In the genomic region with DNA sequence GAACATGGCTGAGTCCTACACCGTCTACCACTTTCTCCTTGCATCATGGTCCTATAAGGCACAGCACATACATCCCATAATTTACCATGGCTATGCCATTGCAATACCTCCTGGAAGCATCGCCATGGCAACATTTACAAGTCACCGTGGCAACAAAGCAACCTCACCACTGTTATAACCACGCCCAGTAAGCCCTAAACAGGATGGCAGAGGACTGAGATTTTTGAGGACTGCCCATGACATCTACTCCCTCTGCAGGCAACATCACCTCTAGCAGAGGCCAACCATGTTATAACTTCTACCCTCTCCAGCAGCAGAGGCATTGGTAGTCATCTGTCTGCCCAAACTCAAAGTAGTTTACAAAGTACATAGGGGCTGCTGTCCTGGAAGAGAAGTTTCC, we compare ENCODE assay signal across 13 cellular contexts. TPM values are rescaled to one million over a fixed set of nuclear protein-coding genes. Genes with fewer than 3 reads are reported as not detected.
DNase-seq lines count a peak whose midpoint lies in the region; ATAC-seq and TF ChIP-seq lines count a peak whose summit lies in the region.
"Had no signal": no experiment of that assay in that cellular context is flagged by ENCODE, and none has a peak within 500 bp of the region (broad histone marks: within the 10 kb centered on the region; RNA-seq: fewer than 3 reads in every experiment).

No MANE protein-coding gene starts in this region.

- H3K23ac ChIP-seq in mesendoderm (ENCODE audit: low read length), result no peak overlapping the region

- H3K4me2 ChIP-seq in SK-N-SH (no peak overlapping the region), mesendoderm (ENCODE audit: low read length) (no peak overlapping the region), GM23338 (no peak overlapping the region)

- WGBS in SK-N-SH (ENCODE audit: low lambda C conversion rate), result 42% methylated on average over 4 of the region's 4 CpGs
- WGBS in mesendoderm (ENCODE audit: extremely low coverage, insufficient coverage, low lambda C conversion rate), result no CpG with 5 or more reads among the region's 4 CpGs

- H4K5ac ChIP-seq in mesendoderm (ENCODE audit: low read length), result no peak overlapping the region

- POLR2A ChIA-PET in SK-N-SH (lab: Yijun Ruan, JAX) (no interaction called here), WTC11 (lab: Charles Lee) (no interaction called here)

- peaks cover 0 to 40% of the 10 kb centered on the region in 2 experiments; a peak in 1 of 4 replicates for H3K4me1 ChIP-seq in SK-N-SH (ENCODE audit: control insufficient read depth in 1 of 2, insufficient read depth in 2 of 2, low read depth in 1 of 2, low read length in 1 of 2)
- H3K4me1 ChIP-seq in mesendoderm (ENCODE audit: control insufficient read depth, low read depth, low read length), result no peaks in the 10 kb centered on the region
- H3K4me1 ChIP-seq in GM23338 (ENCODE audit: insufficient read depth), result peaks cover 12% of the 10 kb centered on the region; the same call in 1 of the 2 replicates

- H3K27me3 ChIP-seq in SK-N-SH (ENCODE audit: insufficient read depth) (peaks cover 7% of the 10 kb centered on the region; the same call in 1 of the 2 replicates), mesendoderm (ENCODE audit: insufficient read depth, low read length, poor library complexity) (no peaks in the 10 kb centered on the region), GM23338 (ENCODE audit: insufficient read depth) (no peaks in the 10 kb centered on the region)

- no peak overlapping the region for H2BK120ac ChIP-seq in mesendoderm (ENCODE audit: low read depth, low read length)

- H3F3A ChIP-seq in SK-N-SH (replicated peaks; ENCODE audit: insufficient read depth) (no peaks in the 10 kb centered on the region), GM23338 (replicated peaks; ENCODE audit: low read depth) (no peaks in the 10 kb centered on the region)

- TF ChIP-seq EP300 in SK-N-SH (IDR thresholded peaks at IDR 0.05; ENCODE audit: borderline replicate concordance in 1 of 2, low read depth in 1 of 2, low read length in 1 of 2), result no peak

- H3K4me3 ChIP-seq in SK-N-SH (ENCODE audit: low read depth in 2 of 2, low read length in 1 of 2) (no peak overlapping the region), mesendoderm (ENCODE audit: low read length) (no peak overlapping the region), GM23338 (no peak overlapping the region)
- H3K4me3 ChIP-seq in Jurkat, Clone E6-1 (ENCODE audit: low read length), result no peak overlapping the region

- no peak overlapping the region for H3K27ac ChIP-seq in SK-N-SH (ENCODE audit: low read depth in 2 of 2, low read length in 1 of 2)
- H3K27ac ChIP-seq in mesendoderm (ENCODE audit: low read depth, low read length), result no peak overlapping the region
- H3K27ac ChIP-seq in GM23338 (ENCODE audit: low read depth), result no peak overlapping the region

- H2AFZ ChIP-seq in SK-N-SH (ENCODE audit: low read depth) (no peak overlapping the region), GM23338 (no peak overlapping the region)

- peaks cover 15 to 55% of the 10 kb centered on the region in 2 experiments for H3K36me3 ChIP-seq in SK-N-SH (replicated peaks in 1 of 2; ENCODE audit: control insufficient read depth in 1 of 2, insufficient read depth in 2 of 2, low read length in 1 of 2)
- H3K36me3 ChIP-seq in mesendoderm (ENCODE audit: control insufficient read depth, insufficient read depth, low read length), result peaks cover 4% of the 10 kb centered on the region
- H3K36me3 ChIP-seq in GM23338 (ENCODE audit: insufficient read depth), result 0 out of 2 replicates have a peak, but pooled peaks cover 4% of the 10 kb centered on the region

- peaks cover 2% of the 10 kb centered on the region for H3K79me1 ChIP-seq in mesendoderm (ENCODE audit: low read length)

- peak; percentile 43; the same call in 2 of the 3 replicates for ATAC-seq in SK-N-SH treated with all-trans-retinoic acid at 6 μM for 48 hours
- 0 out of 2 replicates have a peak, but pooled peaks have one; percentile 9 for ATAC-seq in WTC11
- no peak for ATAC-seq in GM21390 (IDR thresholded peaks at IDR 0.05; ENCODE audit: unreplicated experiment)
- no peak for ATAC-seq in GM23338

- H3K56ac ChIP-seq in mesendoderm (ENCODE audit: low read length), result no peak overlapping the region

- TF ChIP-seq RAD21 in SK-N-SH (IDR thresholded peaks at IDR 0.05; ENCODE audit: low read length), result no peak

- H3K9me3 ChIP-seq in SK-N-SH, result no peaks in the 10 kb centered on the region

- no peak overlapping the region for H3K4ac ChIP-seq in mesendoderm (ENCODE audit: low read depth, low read length)

- CTCF ChIA-PET in SK-N-SH (lab: Yijun Ruan, JAX) (no interaction called here), WTC11 (lab: Charles Lee) (no interaction called here)

- H3K4me1 Mint-ChIP-seq in WTC11, result peaks cover 73% of the 10 kb centered on the region
- peaks cover 5% of the 10 kb centered on the region for H3K4me1 Mint-ChIP-seq in type B pancreatic cell (ENCODE audit: unreplicated experiment)
- peaks cover 62% of the 10 kb centered on the region for H3K4me1 Mint-ChIP-seq in GM23338

- H3K4me3 Mint-ChIP-seq in WTC11 (no peak overlapping the region), type B pancreatic cell (no peak overlapping the region), GM23338 (no peak overlapping the region)
- H3K4me3 Mint-ChIP-seq: neural crest cell had no signal

- peaks cover 69% of the 10 kb centered on the region for H3K36me3 Mint-ChIP-seq in WTC11
- H3K36me3 Mint-ChIP-seq in type B pancreatic cell, result peaks cover 38% of the 10 kb centered on the region
- peaks cover 98% of the 10 kb centered on the region for H3K36me3 Mint-ChIP-seq in GM23338 (ENCODE audit: low read depth)

- H3K9me2 ChIP-seq in SK-N-SH (no peaks in the 10 kb centered on the region), GM23338 (ENCODE audit: insufficient read depth) (no peaks in the 10 kb centered on the region)

- DNase-seq in SK-N-SH (no peak), WTC11 (ENCODE audit: low spot score) (no peak), mesendoderm (peak; percentile 79), type B pancreatic cell (ENCODE audit: extremely low spot score, unreplicated experiment) (no peak), GM23338 (ENCODE audit: low spot score) (no peak)
- peak; percentile 40 for DNase-seq in Jurkat, Clone E6-1 (ENCODE audit: low read depth, low spot score)
- DNase-seq: activated gamma-delta T cell; NCI-H446; stimulated activated CD4-positive, alpha-beta T cell treated with anti-CD3 and anti-CD28 coated beads, Interleukin-2, amount 100 ng/mL, for 24 hours; T-helper 9 cell had no signal

- H4K8ac ChIP-seq in mesendoderm (ENCODE audit: low read depth, low read length), result no peak overlapping the region

- no peak overlapping the region for H2BK15ac ChIP-seq in mesendoderm (replicated peaks; ENCODE audit: low read depth)

- H4K20me1 ChIP-seq in SK-N-SH (ENCODE audit: insufficient read depth) (peaks cover 29% of the 10 kb centered on the region; the same call in 1 of the 2 replicates), GM23338 (replicated peaks; ENCODE audit: insufficient read depth) (no peaks in the 10 kb centered on the region; the same call in 1 of the 2 replicates)

- H3K9ac ChIP-seq in SK-N-SH (no peak overlapping the region), mesendoderm (ENCODE audit: low read length) (no peak overlapping the region)

- H2AK5ac ChIP-seq in mesendoderm (ENCODE audit: low read length), result no peak overlapping the region

- H3K27me3 Mint-ChIP-seq in WTC11 (ENCODE audit: low read depth) (no peaks in the 10 kb centered on the region), type B pancreatic cell (no peaks in the 10 kb centered on the region), GM23338 (ENCODE audit: insufficient read depth, low read depth, poor library complexity) (peaks cover 2% of the 10 kb centered on the region)

- no peaks in the 10 kb centered on the region for H3K9me3 Mint-ChIP-seq in WTC11
- no peaks in the 10 kb centered on the region for H3K9me3 Mint-ChIP-seq in type B pancreatic cell
- no peaks in the 10 kb centered on the region for H3K9me3 Mint-ChIP-seq in GM23338

- H3K79me2 ChIP-seq in SK-N-SH (ENCODE audit: insufficient read depth) (peaks cover 31% of the 10 kb centered on the region; the same call in 1 of the 2 replicates), mesendoderm (ENCODE audit: control insufficient read depth, insufficient read depth, low read length) (peaks cover 3% of the 10 kb centered on the region), GM23338 (replicated peaks; ENCODE audit: insufficient read depth) (peaks cover 35% of the 10 kb centered on the region)

- H3K27ac Mint-ChIP-seq in WTC11, result no peak overlapping the region; the same call in none of the 2 replicates
- H3K27ac Mint-ChIP-seq in type B pancreatic cell, result no peak overlapping the region
- H3K27ac Mint-ChIP-seq in GM23338, result no peak overlapping the region

- H3K18ac ChIP-seq in mesendoderm (ENCODE audit: low read length), result no peak overlapping the region

- TF ChIP-seq CTCF in SK-N-SH (IDR thresholded peaks at IDR 0.05), result no peak
- no peak for TF ChIP-seq CTCF in WTC11 (IDR thresholded peaks at IDR 0.05)
- TF ChIP-seq CTCF in type B pancreatic cell (conservative IDR thresholded peaks at IDR 0.05), result no peak
- no peak for TF ChIP-seq CTCF in GM23338 (conservative IDR thresholded peaks at IDR 0.05; ENCODE audit: low read depth in 2 of 2)

- no peak overlapping the region for H2BK5ac ChIP-seq in mesendoderm (ENCODE audit: low read length)

TF ChIP-seq in SK-N-SH treated with all-trans-retinoic acid at 6 μM for 48 hours, 23 proteins besides CTCF, POLR2A, EP300 and RAD21 (continues in another document):
- TF ChIP-seq ZNF8 (CRISPR knock-in tag; IDR thresholded peaks at IDR 0.05) (no peak), ZFP3 (CRISPR knock-in tag; IDR thresholded peaks at IDR 0.05) (no peak), CSDC2 (CRISPR knock-in tag; IDR thresholded peaks at IDR 0.05) (no peak)

TF ChIP-seq in SK-N-SH, 30 proteins besides CTCF, POLR2A, EP300 and RAD21 (continues in another document):
- TF ChIP-seq EZH2phosphoT487 (IDR thresholded peaks at IDR 0.05; ENCODE audit: borderline replicate concordance, low read depth), result no peak
- TF ChIP-seq NFIC (IDR thresholded peaks at IDR 0.05; ENCODE audit: borderline replicate concordance), result no peak

TF ChIP-seq in GM23338, 12 proteins besides CTCF, POLR2A, EP300 and RAD21:
- TF ChIP-seq CREB1 (CRISPR knock-in tag; IDR thresholded peaks at IDR 0.05; ENCODE audit: low read depth) (no peak), EZH2phosphoT487 (IDR thresholded peaks at IDR 0.05; ENCODE audit: unreplicated experiment) (no peak), EZH2 (IDR thresholded peaks at IDR 0.05; ENCODE audit: low read depth, unreplicated experiment) (no peak), STAT1 (IDR thresholded peaks at IDR 0.05; ENCODE audit: unreplicated experiment) (no peak), POLR2AphosphoS5 (IDR thresholded peaks at IDR 0.05; ENCODE audit: low read depth) (no peak)

RNA-seq across cellular contexts. Expression of a gene that starts 29.7 kb away (rescaled TPM):
- polyA plus RNA-seq in SK-N-SH (2012; rRNA removed) (6.9 and 8.8 TPM in 2 replicates), GM23338 (2016; fragmentation: Nextera tagmentation; extraction: Ambion mirVana) (25.5 and 25.8 TPM in 2 replicates)
- polyA plus RNA-seq in SK-N-SH (2012; cell fraction: cytosol; rRNA removed), result 8.4 and 9.4 TPM in 2 replicates
- 19.4 and 21.9 TPM in 2 replicates for polyA plus RNA-seq in SK-N-SH (2012; cell fraction: nucleus; rRNA removed)
- 30.6 TPM for polyA plus RNA-seq in Jurkat, Clone E6-1 (2012; ENCODE audit: insufficient read depth, insufficient read length)
- total RNA-seq in WTC11 (2021) (41.1 to 44.5 TPM (median 43.1 TPM) in 3 replicates), type B pancreatic cell (ENCODE audit: low replicate concordance) (27.2 and 37.3 TPM in 2 replicates)
- 14.6 TPM for polyA plus RNA-seq in mesendoderm (2013, experiment 1 of 2)
- polyA plus RNA-seq in mesendoderm (2013, experiment 2 of 2), result 14.9 TPM
- total RNA-seq in GM23338 (2014; rRNA removed; shearing (Covaris generic)), result 60.8 TPM in 2 replicates

Comparison
In these comparisons a context has a peak if more than half of its experiments do, and no peak if none do; other contexts are left out.
1. ATAC-seq: peak in SK-N-SH treated with all-trans-retinoic acid at 6 μM for 48 hours (single experiment) and WTC11 (single experiment); none in GM21390 (single experiment) and GM23338 (single experiment).
2. DNase-seq: peak in Jurkat, Clone E6-1 (single experiment) and mesendoderm (single experiment); none in SK-N-SH (single experiment), WTC11 (single experiment), type B pancreatic cell (single experiment) and GM23338 (single experiment).